16 cellular contexts compared by ENCODE assay signal in the genomic region with DNA sequence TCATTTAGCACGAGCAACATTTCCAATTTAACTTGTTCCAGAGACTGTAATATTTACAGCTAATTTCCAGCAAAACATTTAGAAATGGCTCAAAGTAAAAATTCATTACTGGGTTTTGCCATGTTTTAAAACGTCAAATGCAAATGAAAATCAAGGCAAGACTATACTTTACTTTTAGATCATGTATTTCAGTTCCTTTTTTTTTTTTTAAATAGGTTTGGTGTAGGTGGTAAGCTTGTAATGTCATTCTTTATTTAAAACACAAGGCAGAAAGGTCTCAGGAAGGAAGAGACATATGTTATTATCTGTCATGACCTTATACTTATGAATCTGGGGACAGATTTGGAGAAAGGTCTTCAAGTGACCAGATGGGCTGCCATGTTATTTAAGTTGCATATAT. TPM values are rescaled to one million over a fixed set of nuclear protein-coding genes. Genes with fewer than 3 reads are reported as not detected.
DNase-seq lines count a peak whose midpoint lies in the region; ATAC-seq, FAIRE-seq and TF ChIP-seq lines count a peak whose summit lies in the region.
"Had no signal": no experiment of that assay in that cellular context is flagged by ENCODE, and none has a peak within 500 bp of the region (broad histone marks: within the 10 kb centered on the region; RNA-seq: fewer than 3 reads in every experiment).

No MANE protein-coding gene starts in this region.

- H3K4me2 ChIP-seq in OCI-LY3 (ENCODE audit: low read length) (peak overlapping the region; percentile 75), PC-9 (no peak overlapping the region)
- H3K4me2 ChIP-seq: KMS-11 had no signal

- no peaks in the 10 kb centered on the region for H3K9me2 ChIP-seq in PC-9 (ENCODE audit: insufficient read depth)

- peak overlapping the region; percentile 49 for H3K4me3 ChIP-seq in OCI-LY3 (ENCODE audit: low read length)
- H3K4me3 ChIP-seq in lower leg skin (ENCODE audit: low read depth, poor library complexity, severe bottlenecking) = no peak overlapping the region
- no peak overlapping the region for H3K4me3 ChIP-seq in PC-9
- H3K4me3 ChIP-seq: stomach had no signal

- H3K27ac ChIP-seq in OCI-LY3 (ENCODE audit: low read length) (no peak overlapping the region), PC-9 (no peak overlapping the region)
- H3K27ac ChIP-seq: KMS-11, stomach had no signal

- H3K79me2 ChIP-seq in OCI-LY3 (ENCODE audit: low read length) (no peaks in the 10 kb centered on the region), PC-9 (ENCODE audit: low read depth) (no peaks in the 10 kb centered on the region)

- no TSS peak for BruUV-seq in PC-9 (replicated peaks; lab: Mats Ljungman, UMichigan)

- POLR2A ChIA-PET in PC-9 (lab: Charles Lee; ENCODE audit: unreplicated experiment) = no interaction called here

- H3K9me3 ChIP-seq in OCI-LY3 (ENCODE audit: insufficient read depth, low read length) = no peaks in the 10 kb centered on the region
- H3K9me3 ChIP-seq in PC-9 (ENCODE audit: insufficient read depth, low read depth) = no peaks in the 10 kb centered on the region
- H3K9me3 ChIP-seq: stomach had no signal

- no peak for TF ChIP-seq POLR2A in lower leg skin (IDR thresholded peaks at IDR 0.05)

- TF ChIP-seq CTCF in OCI-LY3 (IDR thresholded peaks at IDR 0.05; ENCODE audit: low read depth, low read length) (no peak), lower leg skin (IDR thresholded peaks at IDR 0.05) (no peak), PC-9 (conservative IDR thresholded peaks at IDR 0.05) (no peak)

- H2AFZ ChIP-seq in OCI-LY3 (ENCODE audit: low read depth, low read length) = no peak overlapping the region
- H2AFZ ChIP-seq in PC-9 = no peak overlapping the region

- no peak overlapping the region for H3K9ac ChIP-seq in OCI-LY3 (ENCODE audit: low read length)
- H3K9ac ChIP-seq: KMS-11 had no signal

- peak; percentile 53 for FAIRE-seq in GM18507 (lab: Jason Lieb, UNC)

- 66 to 78% methylated on average over 2 of the region's 2 CpGs for WGBS in lower leg skin, 2 donors

- ATAC-seq in GM21423 (IDR thresholded peaks at IDR 0.05; ENCODE audit: unreplicated experiment) (peak; percentile 57), HG03025 (IDR thresholded peaks at IDR 0.05; ENCODE audit: low FRiP score, unreplicated experiment) (peak; percentile 62)
- ATAC-seq: natural killer cell treated with Interleukin-12 subunit alpha and Interleukin-12 subunit beta and Interleukin-15 and Interleukin-18, amount 100 ng/mL, for 72 hours; right cardiac atrium had no signal

- H4K20me1 ChIP-seq in OCI-LY3 (ENCODE audit: insufficient read depth, low read length) (no peaks in the 10 kb centered on the region), PC-9 (ENCODE audit: insufficient read depth) (no peaks in the 10 kb centered on the region)

- H3K4me1 ChIP-seq in OCI-LY3 (ENCODE audit: low read length) = peaks cover 49% of the 10 kb centered on the region
- H3K4me1 ChIP-seq in PC-9 (replicated peaks; ENCODE audit: insufficient read depth) = no peaks in the 10 kb centered on the region

- intact Hi-C loops in lower leg skin (cut with DNase I; ENCODE audit: low total_unique reads) (no loop called here), PC-9 (cut with micrococcal nuclease; ENCODE audit: unreplicated experiment) (no loop called here)

- H3K36me3 ChIP-seq in OCI-LY3 (replicated peaks; ENCODE audit: low read depth, low read length) (no peaks in the 10 kb centered on the region), PC-9 (ENCODE audit: low read depth) (no peaks in the 10 kb centered on the region)
- H3K36me3 ChIP-seq: stomach had no signal

- CTCF ChIA-PET in PC-9 (lab: Charles Lee) = interaction anchor here (0.6 kb wide), 1 partner anchor 57 kb away, joined by 4 read pairs; no protein-coding TSS in a partner anchor

- no peaks in the 10 kb centered on the region for H3K27me3 ChIP-seq in OCI-LY3 (ENCODE audit: low read depth, low read length)
- no peaks in the 10 kb centered on the region for H3K27me3 ChIP-seq in PC-9 (ENCODE audit: insufficient read depth, low read depth)
- H3K27me3 ChIP-seq: stomach had no signal

- no peaks in the 10 kb centered on the region for H3F3A ChIP-seq in PC-9 (ENCODE audit: insufficient read depth, low read depth)

- DNase-seq in GM18507 (ENCODE audit: extremely low spot score, insufficient read length, low read depth) (no peak), SK-N-DZ (ENCODE audit: low spot score) (no peak), lower leg skin (ENCODE audit: low spot score in 2 of 2) (no peak), PC-9 (no peak), foreskin melanocyte (no peak)
- DNase-seq: activated CD4-positive, alpha-beta memory T cell treated with anti-CD3 and anti-CD28 coated beads, Interleukin-2, amount 10 ng/mL, durations not matched to agents 7 days and 5 days; activated gamma-delta T cell treated with Interleukin-2 at 50 U/mL for 16 hours; endodermal cell; NCI-H2081 treated with DMSO at 0.1 percent for 48 hours; right cardiac atrium; stomach had no signal

RNA-seq across cellular contexts. Expression of gene GRIP1, which starts 54.1 kb away (rescaled TPM):
- 9.1 and 14.7 TPM in 2 replicates for polyA plus RNA-seq in SK-N-DZ (2014; cell fraction: cytosol; rRNA removed)
- polyA plus RNA-seq in SK-N-DZ (2014; cell fraction: nucleus; rRNA removed) = 7.6 and 10.1 TPM in 2 replicates
- total RNA-seq in lower leg skin = 10 to 100 TPM; 11.5 to 25.3 (median 12.3) TPM
- 16.0 and 27.1 TPM in 2 replicates for total RNA-seq in PC-9 (2021)
